In genomic region chr11:86558219-86558618, GRCh38 we compare ENCODE assay signal across 17 cellular contexts.
DNase-seq lines count a peak whose midpoint lies in the region; ATAC-seq and TF ChIP-seq lines count a peak whose summit lies in the region.
"Had no signal": no experiment of that assay in that cellular context is flagged by ENCODE, and none has a peak within 500 bp of the region (broad histone marks: within the 10 kb centered on the region; RNA-seq: fewer than 3 reads in every experiment).

No MANE protein-coding gene starts in this region.

- peaks cover 6% of the 10 kb centered on the region for H3K9me3 Mint-ChIP-seq in chondrocyte (ENCODE audit: low read depth)
- peaks cover 0 to 14% (median under 1%) of the 10 kb centered on the region in 8 donors for H3K9me3 Mint-ChIP-seq in CD4-positive, alpha-beta memory T cell

- no peak overlapping the region for H2AFZ ChIP-seq in GM23248
- no peak overlapping the region for H2AFZ ChIP-seq in hepatocyte

- peak overlapping the region; percentile 19 for H3K27ac Mint-ChIP-seq in chondrocyte (ENCODE audit: unreplicated experiment)
- H3K27ac Mint-ChIP-seq in CD4-positive, alpha-beta memory T cell: no peak overlapping the region

- peaks cover 1% of the 10 kb centered on the region for H3K36me3 Mint-ChIP-seq in chondrocyte (ENCODE audit: low read depth)
- H3K36me3 Mint-ChIP-seq in CD4-positive, alpha-beta memory T cell: no peaks in the 10 kb centered on the region

- no peak for ATAC-seq in GM21576 (IDR thresholded peaks at IDR 0.05; ENCODE audit: unreplicated experiment)
- ATAC-seq: GM12878, HCT116 had no signal

- H4K20me1 ChIP-seq in GM23248 (ENCODE audit: insufficient read depth) (no peaks in the 10 kb centered on the region), hepatocyte (ENCODE audit: insufficient read depth, poor library complexity, severe bottlenecking) (no peaks in the 10 kb centered on the region)

- H3K4me3 ChIP-seq in GM23248 (no peak overlapping the region), hepatocyte (no peak overlapping the region), spleen (no peak overlapping the region)
- H3K4me3 ChIP-seq in CD4-positive, alpha-beta memory T cell (ENCODE audit: low read length in 2 of 2): no peak overlapping the region
- H3K4me3 ChIP-seq: GM12878 had no signal

- peaks cover 31% of the 10 kb centered on the region for H3K4me1 ChIP-seq in GM23248 (ENCODE audit: insufficient read depth)
- H3K4me1 ChIP-seq in hepatocyte (ENCODE audit: insufficient read depth): peaks cover 19% of the 10 kb centered on the region
- H3K4me1 ChIP-seq in spleen: peaks cover 0 to 17% (median 6%) of the 10 kb centered on the region in 6 donors
- no peaks in the 10 kb centered on the region for H3K4me1 ChIP-seq in CD4-positive, alpha-beta memory T cell (ENCODE audit: insufficient read depth, low read length)

- DNase-seq in GM23248: peak; percentile 79
- DNase-seq in chondrocyte (ENCODE audit: low spot score): no peak
- no peak for DNase-seq in hepatocyte (ENCODE audit: low spot score)
- no peak for DNase-seq in spleen
- DNase-seq in stimulated activated CD4-positive, alpha-beta T cell treated with anti-CD3 and anti-CD28 coated beads, Interleukin-2, amount 100 ng/mL, for 24 hours: no peak
- no peak for DNase-seq in NCI-H146 (lab: John Stamatoyannopoulos, UW)
- DNase-seq in CD4-positive, alpha-beta memory T cell: no peak
- DNase-seq: activated CD4-positive, alpha-beta T cell treated with anti-CD3 and anti-CD28 coated beads, Interleukin-2, amount 50 U/mL, for 48 hours; activated effector memory CD4-positive, alpha-beta T cell treated with anti-CD3 and anti-CD28 coated beads, Interleukin-2, amount 50 U/mL, for 16 hours; DND-41; islet precursor cell; NCI-H1092 treated with DMSO at 0.1 percent for 48 hours had no signal

- H3K4me1 Mint-ChIP-seq in chondrocyte (ENCODE audit: low read depth): peaks cover 36% of the 10 kb centered on the region
- H3K4me1 Mint-ChIP-seq in CD4-positive, alpha-beta memory T cell: no peaks in the 10 kb centered on the region
- H3K4me1 Mint-ChIP-seq: central memory CD8-positive, alpha-beta T cell had no signal

- POLR2A ChIA-PET in CD4-positive, alpha-beta memory T cell (lab: Charles Lee; ENCODE audit: partially characterized antibody): no interaction called here

- no peak overlapping the region for H3K9ac ChIP-seq in GM23248

- in situ Hi-C loops in GM23248 (cut with MboI): no loop called here

- H3K27ac ChIP-seq in GM23248 (peak overlapping the region; percentile 50), hepatocyte (peak overlapping the region; percentile 84), spleen (peak overlapping the region; percentile 35 to 87 (median 76))
- H3K27ac ChIP-seq in CD4-positive, alpha-beta memory T cell (ENCODE audit: low read depth, low read length): no peak overlapping the region

- no peaks in the 10 kb centered on the region for H3K27me3 ChIP-seq in GM23248 (replicated peaks; ENCODE audit: insufficient read depth)
- no peaks in the 10 kb centered on the region for H3K27me3 ChIP-seq in hepatocyte
- H3K27me3 ChIP-seq in spleen (replicated peaks in 1 of 7): no peaks in the 10 kb centered on the region
- no peaks in the 10 kb centered on the region for H3K27me3 ChIP-seq in CD4-positive, alpha-beta memory T cell (ENCODE audit: insufficient read depth, low read length)

- no peak for TF ChIP-seq POLR2A in spleen (IDR thresholded peaks at IDR 0.05)

- H3K9me3 ChIP-seq in GM23248 (ENCODE audit: low read depth) (no peaks in the 10 kb centered on the region), hepatocyte (ENCODE audit: low read depth) (no peaks in the 10 kb centered on the region), spleen (peaks cover 0 to 6% (median 0%) of the 10 kb centered on the region in 8 donors)
- no peaks in the 10 kb centered on the region for H3K9me3 ChIP-seq in CD4-positive, alpha-beta memory T cell (ENCODE audit: control insufficient read depth in 1 of 2, low read length in 2 of 2)

- no peak overlapping the region for H3K4me3 Mint-ChIP-seq in chondrocyte (ENCODE audit: unreplicated experiment)
- no peak overlapping the region for H3K4me3 Mint-ChIP-seq in CD4-positive, alpha-beta memory T cell
- H3K4me3 Mint-ChIP-seq: central memory CD8-positive, alpha-beta T cell; neural crest cell had no signal

- H3K79me2 ChIP-seq in GM23248 (ENCODE audit: insufficient read depth) (no peaks in the 10 kb centered on the region), hepatocyte (no peaks in the 10 kb centered on the region)

- TF ChIP-seq CTCF in chondrocyte (IDR thresholded peaks at IDR 0.05) (no peak), hepatocyte (IDR thresholded peaks at IDR 0.05; ENCODE audit: poor library complexity) (no peak), spleen (IDR thresholded peaks at IDR 0.05 in 8 of 11, conservative IDR thresholded peaks at IDR 0.05 in 3 of 11) (no peak)

- CTCF ChIA-PET in CD4-positive, alpha-beta memory T cell (lab: Charles Lee; ENCODE audit: partially characterized antibody): no interaction called here

- no peaks in the 10 kb centered on the region for H3K27me3 Mint-ChIP-seq in chondrocyte (ENCODE audit: low read depth)
- H3K27me3 Mint-ChIP-seq in CD4-positive, alpha-beta memory T cell: no peaks in the 10 kb centered on the region
- H3K27me3 Mint-ChIP-seq: central memory CD8-positive, alpha-beta T cell had no signal

- H3K4me2 ChIP-seq in GM23248 (ENCODE audit: unreplicated experiment) (no peak overlapping the region), hepatocyte (no peak overlapping the region)

- intact Hi-C loops in spleen (cut with DNase I; ENCODE audit: low total_unique reads): no loop called here
- intact Hi-C loops in CD4-positive, alpha-beta memory T cell (cut with micrococcal nuclease): no loop called here

- peaks cover 29% of the 10 kb centered on the region; the same call in 1 of the 2 replicates for H3F3A ChIP-seq in GM23248 (ENCODE audit: insufficient read depth)

- H3K9me2 ChIP-seq in GM23248 (ENCODE audit: insufficient read depth) (no peaks in the 10 kb centered on the region), hepatocyte (replicated peaks; ENCODE audit: insufficient read depth) (no peaks in the 10 kb centered on the region)

- H3K36me3 ChIP-seq in GM23248 (ENCODE audit: low read depth): no peaks in the 10 kb centered on the region
- no peaks in the 10 kb centered on the region for H3K36me3 ChIP-seq in hepatocyte (replicated peaks; ENCODE audit: insufficient read depth, low read depth)
- H3K36me3 ChIP-seq in spleen: no peaks in the 10 kb centered on the region
- no peaks in the 10 kb centered on the region for H3K36me3 ChIP-seq in CD4-positive, alpha-beta memory T cell (ENCODE audit: insufficient read depth, low read length)

- WGBS in GM23248 (ENCODE audit: low coverage in 1 of 2, low lambda C conversion rate in 2 of 2, missing lambda C conversion rate in 2 of 2), 2 experiments: 7 to 9% methylated on average over 2 of the region's 2 CpGs
- 73% methylated on average over 2 of the region's 2 CpGs for WGBS in hepatocyte (ENCODE audit: low lambda C conversion rate, missing lambda C conversion rate)
- WGBS in spleen, 5 donors: 39 to 75% (median 67%) methylated on average over 2 of the region's 2 CpGs
